Comparison of ENCODE assay signal across 11 cellular contexts in the genomic region with DNA sequence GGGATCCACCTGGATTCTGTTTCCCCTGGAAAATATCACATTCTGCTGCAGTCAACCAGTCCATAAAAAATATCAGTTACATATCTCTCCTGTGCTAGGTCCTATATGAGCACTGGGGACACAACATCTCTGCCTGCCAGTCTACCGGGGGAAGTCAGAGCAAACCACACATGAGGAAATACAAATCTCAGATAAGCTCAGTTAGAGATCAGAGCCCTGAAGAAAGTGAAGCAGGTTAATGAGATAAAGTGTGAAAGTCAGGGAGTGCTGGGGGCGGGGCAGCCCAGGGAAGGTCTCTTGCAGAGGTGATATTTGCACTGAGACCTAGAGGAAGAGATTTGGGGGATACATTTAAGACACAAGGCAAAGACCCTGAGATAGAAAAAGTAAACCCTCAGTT.
DNase-seq lines count a peak whose midpoint lies in the region; ATAC-seq and TF ChIP-seq lines count a peak whose summit lies in the region.
"Had no signal": no experiment of that assay in that cellular context is flagged by ENCODE, and none has a peak within 500 bp of the region (broad histone marks: within the 10 kb centered on the region; RNA-seq: fewer than 3 reads in every experiment).

No MANE protein-coding gene starts in this region.

- no peak for TF ChIP-seq CTCF in foreskin keratinocyte (conservative IDR thresholded peaks at IDR 0.05)

- no peak overlapping the region for H3K27ac ChIP-seq in foreskin keratinocyte
- H3K27ac ChIP-seq: heart left ventricle, skin epidermis had no signal

- H3K4me1 ChIP-seq in foreskin keratinocyte: no peaks in the 10 kb centered on the region

- peaks cover 11% of the 10 kb centered on the region for H3K27me3 ChIP-seq in foreskin keratinocyte
- H3K27me3 ChIP-seq: heart left ventricle, MG63 had no signal

- DNase-seq in NCI-H82 (lab: John Stamatoyannopoulos, UW) (peak; percentile 40), NCI-H82 treated with DMSO at 0.1 percent for 48 hours (lab: John Stamatoyannopoulos, UW; ENCODE audit: unreplicated experiment) (no peak), mucosa of gallbladder (ENCODE audit: low spot score) (peak; percentile 14), NCI-H1436 (lab: John Stamatoyannopoulos, UW) (no peak), GOT3 (lab: John Stamatoyannopoulos, UW) (no peak), foreskin keratinocyte (no peak)
- DNase-seq: heart left ventricle, MG63 had no signal

- ATAC-seq in GM21576 (IDR thresholded peaks at IDR 0.05; ENCODE audit: unreplicated experiment) (peak; percentile 76), HG03342 (IDR thresholded peaks at IDR 0.05; ENCODE audit: unreplicated experiment) (peak; percentile 65), foreskin keratinocyte (no peak)
- ATAC-seq: heart left ventricle had no signal

Comparison
In these comparisons a context has a peak if more than half of its experiments do, and no peak if none do; other contexts are left out.
1. DNase-seq: peak in NCI-H82 (single experiment) and mucosa of gallbladder (single experiment); none in NCI-H82 treated with DMSO at 0.1 percent for 48 hours (single experiment), NCI-H1436 (single experiment), GOT3 (single experiment) and foreskin keratinocyte (0 of 2).